In genomic region chrX:123219916-123220315, GRCh38 we compare ENCODE assay signal across 19 cellular contexts. TPM values are rescaled to one million over a fixed set of nuclear protein-coding genes. Genes with fewer than 3 reads are reported as not detected.
DNase-seq lines count a peak whose midpoint lies in the region; ATAC-seq, FAIRE-seq and TF ChIP-seq lines count a peak whose summit lies in the region.
"Had no signal": no experiment of that assay in that cellular context is flagged by ENCODE, and none has a peak within 500 bp of the region (broad histone marks: within the 10 kb centered on the region; RNA-seq: fewer than 3 reads in every experiment).

No MANE protein-coding gene starts in this region.

- no peaks in the 10 kb centered on the region for H4K20me1 ChIP-seq in HepG2 (ENCODE audit: insufficient read depth, low read length)

- no peak overlapping the region for H3K9ac ChIP-seq in HepG2 (ENCODE audit: insufficient read depth, low read depth, low read length)

- TF ChIP-seq CTCF in HepG2 (CRISPR knock-in tag; IDR thresholded peaks at IDR 0.05) = no peak
- no peak for TF ChIP-seq CTCF in right lobe of liver (IDR thresholded peaks at IDR 0.05)
- TF ChIP-seq CTCF in bronchial epithelial cell (IDR thresholded peaks at IDR 0.05; ENCODE audit: insufficient read depth, low read length, severe bottlenecking) = no peak
- TF ChIP-seq CTCF in glutamatergic neuron (IDR thresholded peaks at IDR 0.05; ENCODE audit: partially characterized antibody, unreplicated experiment) = no peak

- no peak overlapping the region for H3K27ac ChIP-seq in HepG2 (ENCODE audit: extremely low read length, insufficient read depth, low read length)
- no peak overlapping the region for H3K27ac ChIP-seq in right lobe of liver
- peak overlapping the region; percentile 15 for H3K27ac ChIP-seq in layer of hippocampus (ENCODE audit: low read depth, low read length)
- H3K27ac ChIP-seq: upper lobe of left lung had no signal

- H3K4me1 ChIP-seq in HepG2 (ENCODE audit: insufficient read depth, low read length) = no peaks in the 10 kb centered on the region
- H3K4me1 ChIP-seq in right lobe of liver = no peaks in the 10 kb centered on the region
- H3K4me1 ChIP-seq: upper lobe of left lung had no signal

- no peak overlapping the region for H3K27ac Mint-ChIP-seq in glutamatergic neuron (ENCODE audit: unreplicated experiment)
- H3K27ac Mint-ChIP-seq: activated naive CD8-positive, alpha-beta T cell; activated T-cell treated with anti-CD3 and anti-CD28 coated beads, Interleukin-2, amount 50 U/mL, for 24 hours; stimulated activated memory B cell treated with anti-CD40 and anti-IgM and Interleukin-4, amounts not matched to agents 10 μg/mL and 1 μg/mL and 100 μg/mL, for 72 hours had no signal

- in situ Hi-C loops in HepG2 (cut with HindIII; ENCODE audit: extremely low pct_ligation_motif_present, low pct_unique_long_range_greater_than_20kb) = no loop called here

- ATAC-seq in HepG2 = peak; percentile 55; the same call in 1 of the 3 replicates
- no peak for ATAC-seq in right lobe of liver
- no peak for ATAC-seq in GM18502 (IDR thresholded peaks at IDR 0.05; ENCODE audit: poor library complexity, unreplicated experiment)
- ATAC-seq: stimulated activated memory B cell treated with anti-CD40 and anti-IgM and Interleukin-4, amounts not matched to agents 10 μg/mL and 1 μg/mL and 100 μg/mL, for 72 hours had no signal

- H2AFZ ChIP-seq in HepG2 (ENCODE audit: low read length) = no peak overlapping the region

- intact Hi-C loops in HepG2 (cut with micrococcal nuclease; ENCODE audit: unreplicated experiment) (no loop called here), right lobe of liver (cut with DNase I) (no loop called here)

- no peaks in the 10 kb centered on the region for H3K36me3 ChIP-seq in HepG2 (replicated peaks in 1 of 2; ENCODE audit: control insufficient read depth in 1 of 2, insufficient read depth in 2 of 2, low read length in 2 of 2)
- H3K36me3 ChIP-seq in right lobe of liver = no peaks in the 10 kb centered on the region
- H3K36me3 ChIP-seq in bronchial epithelial cell (ENCODE audit: control insufficient read depth, insufficient read depth, low read length) = no peaks in the 10 kb centered on the region
- H3K36me3 ChIP-seq: upper lobe of left lung had no signal

- FAIRE-seq in HepG2 (lab: Jason Lieb, UNC) (no peak), bronchial epithelial cell (lab: Jason Lieb, UNC) (peak; percentile 62)

- CTCF ChIA-PET in HepG2 (lab: Yijun Ruan, JAX; ENCODE audit: low intra/inter-chr PET ratio, low total read pairs) = no interaction called here

- no CpG with 5 or more reads among the region's 3 CpGs for WGBS in HepG2 (ENCODE audit: low lambda C conversion rate)
- 38% methylated on average over 2 of the region's 3 CpGs for WGBS in right lobe of liver (ENCODE audit: insufficient coverage, low coverage, low lambda C conversion rate, missing lambda C conversion rate)

- no peaks in the 10 kb centered on the region for H3K9me3 ChIP-seq in HepG2 (ENCODE audit: low read length)
- no peaks in the 10 kb centered on the region for H3K9me3 ChIP-seq in right lobe of liver
- H3K9me3 ChIP-seq: upper lobe of left lung had no signal

- no TSS peak for BruUV-seq in HepG2 (replicated peaks; lab: Mats Ljungman, UMichigan)

- H3K36me3 Mint-ChIP-seq in glutamatergic neuron (ENCODE audit: unreplicated experiment) = no peaks in the 10 kb centered on the region
- H3K36me3 Mint-ChIP-seq: activated naive CD8-positive, alpha-beta T cell; stimulated activated memory B cell treated with anti-CD40 and anti-IgM and Interleukin-4, amounts not matched to agents 10 μg/mL and 1 μg/mL and 100 μg/mL, for 72 hours had no signal

- TF ChIP-seq RAD21 in HepG2 (CRISPR knock-in tag; IDR thresholded peaks at IDR 0.05) = no peak

- H3K27me3 Mint-ChIP-seq in glutamatergic neuron (ENCODE audit: unreplicated experiment) = peaks cover 2% of the 10 kb centered on the region
- H3K27me3 Mint-ChIP-seq: activated naive CD8-positive, alpha-beta T cell; stimulated activated memory B cell treated with anti-CD40 and anti-IgM and Interleukin-4, amounts not matched to agents 10 μg/mL and 1 μg/mL and 100 μg/mL, for 72 hours had no signal

- H3K4me3 Mint-ChIP-seq in glutamatergic neuron (ENCODE audit: unreplicated experiment) = no peak overlapping the region
- H3K4me3 Mint-ChIP-seq: activated naive CD8-positive, alpha-beta T cell; activated T-cell treated with anti-CD3 and anti-CD28 coated beads, Interleukin-2, amount 50 U/mL, for 24 hours; stimulated activated memory B cell treated with anti-CD40 and anti-IgM and Interleukin-4, amounts not matched to agents 10 μg/mL and 1 μg/mL and 100 μg/mL, for 72 hours had no signal

- no peak for TF ChIP-seq EP300 in HepG2 (IDR thresholded peaks at IDR 0.05; ENCODE audit: low read depth in 2 of 2, low read length in 2 of 2)
- TF ChIP-seq EP300 in HepG2 (CRISPR knock-in tag; IDR thresholded peaks at IDR 0.05; ENCODE audit: borderline replicate concordance) = no peak

- H3K4me1 Mint-ChIP-seq in glutamatergic neuron (ENCODE audit: low read depth, unreplicated experiment) = no peaks in the 10 kb centered on the region
- H3K4me1 Mint-ChIP-seq: stimulated activated memory B cell treated with anti-CD40 and anti-IgM and Interleukin-4, amounts not matched to agents 10 μg/mL and 1 μg/mL and 100 μg/mL, for 72 hours had no signal

- H3K27me3 ChIP-seq in HepG2 (ENCODE audit: control insufficient read depth in 1 of 2, insufficient read depth in 2 of 2, low read length in 2 of 2) (no peaks in the 10 kb centered on the region), right lobe of liver (no peaks in the 10 kb centered on the region), bronchial epithelial cell (ENCODE audit: control insufficient read depth, insufficient read depth, low read length) (no peaks in the 10 kb centered on the region), layer of hippocampus (ENCODE audit: control insufficient read depth, insufficient read depth, low read length) (no peaks in the 10 kb centered on the region)
- H3K27me3 ChIP-seq: upper lobe of left lung had no signal

- H3K4me2 ChIP-seq in HepG2 (ENCODE audit: low read depth, low read length) = no peak overlapping the region

- H3K9me3 Mint-ChIP-seq in glutamatergic neuron (ENCODE audit: unreplicated experiment) = no peaks in the 10 kb centered on the region
- H3K9me3 Mint-ChIP-seq: activated T-cell treated with anti-CD3 and anti-CD28 coated beads, Interleukin-2, amount 50 U/mL, for 24 hours; stimulated activated memory B cell treated with anti-CD40 and anti-IgM and Interleukin-4, amounts not matched to agents 10 μg/mL and 1 μg/mL and 100 μg/mL, for 72 hours had no signal

- H3K79me2 ChIP-seq in HepG2 (ENCODE audit: insufficient read depth, low read length) = no peaks in the 10 kb centered on the region

- TF ChIP-seq POLR2A in HepG2 (IDR thresholded peaks at IDR 0.05; ENCODE audit: insufficient read depth in 1 of 2, low read depth in 2 of 2, low read length in 2 of 2) (no peak), right lobe of liver (IDR thresholded peaks at IDR 0.05) (no peak)

- POLR2A ChIA-PET in HepG2 (lab: Yijun Ruan, JAX) = no interaction called here

- no peak overlapping the region for H3K4me3 ChIP-seq in HepG2 (replicated peaks in 1 of 3; ENCODE audit: insufficient read depth in 1 of 3, low read depth in 2 of 3, low read length in 3 of 3)
- no peak overlapping the region for H3K4me3 ChIP-seq in right lobe of liver
- no peak overlapping the region for H3K4me3 ChIP-seq in bronchial epithelial cell (ENCODE audit: low read depth, low read length)
- H3K4me3 ChIP-seq: upper lobe of left lung had no signal

- DNase-seq in HepG2 (ENCODE audit: low spot score) (peak; percentile 11), right lobe of liver (no peak), bronchial epithelial cell (ENCODE audit: low read depth) (peak; percentile 0), glutamatergic neuron (no peak), RKO (ENCODE audit: low spot score) (no peak), NOMO-1 (lab: John Stamatoyannopoulos, UW; ENCODE audit: unreplicated experiment in 2 of 2) (no peak)
- DNase-seq: activated CD4-positive, alpha-beta T cell treated with anti-CD3 and anti-CD28 coated beads, Interleukin-2, amount 50 U/mL, for 48 hours; activated T-cell treated with anti-CD3 and anti-CD28 coated beads, Interleukin-2, amount 50 U/mL, for 24 hours; COR-L47; KG1; NCI-H1105; NCI-H2227 treated with DMSO at 0.1 percent for 48 hours; occipital lobe; SIG-M5; upper lobe of left lung had no signal

TF ChIP-seq in HepG2, 621 proteins besides CTCF, POLR2A, EP300 and RAD21:
- TF ChIP-seq FOSL2 (CRISPR knock-in tag; IDR thresholded peaks at IDR 0.05) (peak; percentile 57; the same call in 1 of the 2 replicates), ZNF337 (CRISPR knock-in tag; IDR thresholded peaks at IDR 0.05; ENCODE audit: borderline replicate concordance, low read depth) (no peak)

RNA-seq across cellular contexts. Expression of gene GRIA3, which starts 35.8 kb away (rescaled TPM):
- not detected in 2 replicates for total RNA-seq in HepG2 (2016; rRNA removed; fragmentation: Illumina TruSeq; extraction: Trizol)
- total RNA-seq in HepG2 (2016; cell fraction: cytosol; rRNA removed; fragmentation: Illumina TruSeq; extraction: Trizol; ENCODE audit: low read depth) = not detected in 2 replicates
- total RNA-seq in HepG2 (2016; cell fraction: insoluble cytoplasmic fraction; rRNA removed; fragmentation: Illumina TruSeq; extraction: Trizol) = not detected in 2 replicates
- total RNA-seq in HepG2 (2016; cell fraction: membrane; rRNA removed; fragmentation: Illumina TruSeq; extraction: Trizol) = not detected in 2 replicates
- not detected in 2 replicates for total RNA-seq in HepG2 (2016; cell fraction: nucleus; rRNA removed; fragmentation: Illumina TruSeq; extraction: Trizol)
- not detected in 2 replicates for polyA plus RNA-seq in HepG2 (2011; rRNA removed)
- polyA plus RNA-seq in HepG2 (2011; cell fraction: cytosol; rRNA removed) = not detected in 2 replicates
- polyA plus RNA-seq in HepG2 (2011; cell fraction: nucleus; rRNA removed) = not detected in 2 replicates
- not detected in 2 replicates for polyA plus RNA-seq in HepG2 (2012)
- polyA plus RNA-seq in HepG2 (2016; cell fraction: cytosol; fragmentation: Illumina TruSeq; extraction: Trizol; ENCODE audit: low read depth) = not detected in 2 replicates
- polyA plus RNA-seq in HepG2 (2016; cell fraction: insoluble cytoplasmic fraction; fragmentation: Illumina TruSeq; extraction: Trizol; ENCODE audit: low read depth) = not detected in 2 replicates
- polyA plus RNA-seq in HepG2 (2016; cell fraction: membrane; fragmentation: Illumina TruSeq; extraction: Trizol; ENCODE audit: low read depth) = not detected in 2 replicates
- polyA plus RNA-seq in HepG2 (2016; cell fraction: nucleus; fragmentation: Illumina TruSeq; extraction: Trizol; ENCODE audit: insufficient read depth, low read depth) = not detected in 2 replicates
- not detected in 2 replicates for polyA minus RNA-seq in HepG2 (2011; rRNA and poly(A)+ RNA removed; ENCODE audit: low replicate concordance)
- not detected in 2 replicates for polyA minus RNA-seq in HepG2 (2011; cell fraction: cytosol; rRNA and poly(A)+ RNA removed)
- polyA minus RNA-seq in HepG2 (2011; cell fraction: nucleus; rRNA and poly(A)+ RNA removed) = not detected in 2 replicates
- 1 to 10 TPM in 5 of 6 experiments, under 1 TPM in 1; 0.93 to 6.4 (median 4.1) TPM for total RNA-seq in right lobe of liver
- 0.26 and 0.51 TPM in 2 replicates for total RNA-seq in bronchial epithelial cell
- 9.7 TPM for total RNA-seq in glutamatergic neuron (ENCODE audit: unreplicated experiment)

Comparison
In these comparisons a context has a peak if more than half of its experiments do, and no peak if none do; other contexts are left out.
1. DNase-seq: peak in HepG2 (single experiment) and bronchial epithelial cell (single experiment); none in right lobe of liver (0 of 3), glutamatergic neuron (single experiment), RKO (single experiment) and NOMO-1 (0 of 2).